Comparison of ENCODE assay signal across 1 cellular context in the genomic region with DNA sequence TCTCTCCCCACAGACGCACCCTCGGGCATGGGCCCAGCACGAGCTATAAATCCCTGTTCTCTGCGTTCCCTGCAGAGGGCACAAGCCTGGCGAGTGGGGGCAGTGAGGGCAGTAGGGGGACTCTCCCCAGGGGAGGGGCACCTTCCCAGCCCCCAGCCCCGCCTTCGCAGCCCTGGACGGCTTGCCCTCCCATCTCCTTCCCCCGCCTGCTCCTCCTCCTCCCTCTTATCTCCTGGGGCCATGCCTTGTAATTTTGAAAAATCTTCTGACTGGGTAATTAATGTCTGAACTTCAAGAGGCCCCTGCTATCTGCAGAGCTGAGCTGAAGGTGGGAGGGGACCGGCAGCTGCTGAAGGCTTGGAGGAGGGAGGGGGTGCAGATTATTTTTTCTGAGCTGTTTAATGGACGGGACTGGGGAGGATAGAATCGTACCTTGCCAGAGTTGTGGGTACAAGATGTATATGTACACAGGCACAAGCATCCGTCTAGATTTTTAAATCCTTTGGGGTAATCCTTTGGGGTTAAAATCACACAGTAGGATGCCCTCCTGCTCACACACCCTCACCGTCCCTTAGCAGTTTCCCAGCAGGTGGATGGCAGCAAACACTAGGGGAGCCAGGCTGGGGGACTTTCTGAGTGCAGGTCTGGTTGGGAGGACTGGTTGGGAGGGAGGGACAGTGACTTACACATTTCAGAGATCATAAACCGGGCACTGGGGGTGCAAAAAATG.
TF ChIP-seq lines count a peak whose summit lies in the region.

No MANE protein-coding gene starts in this region.

TF ChIP-seq in HepG2, 621 proteins besides CTCF, POLR2A, EP300 and RAD21 (continued from another document):
- TF ChIP-seq, protein P1, sequence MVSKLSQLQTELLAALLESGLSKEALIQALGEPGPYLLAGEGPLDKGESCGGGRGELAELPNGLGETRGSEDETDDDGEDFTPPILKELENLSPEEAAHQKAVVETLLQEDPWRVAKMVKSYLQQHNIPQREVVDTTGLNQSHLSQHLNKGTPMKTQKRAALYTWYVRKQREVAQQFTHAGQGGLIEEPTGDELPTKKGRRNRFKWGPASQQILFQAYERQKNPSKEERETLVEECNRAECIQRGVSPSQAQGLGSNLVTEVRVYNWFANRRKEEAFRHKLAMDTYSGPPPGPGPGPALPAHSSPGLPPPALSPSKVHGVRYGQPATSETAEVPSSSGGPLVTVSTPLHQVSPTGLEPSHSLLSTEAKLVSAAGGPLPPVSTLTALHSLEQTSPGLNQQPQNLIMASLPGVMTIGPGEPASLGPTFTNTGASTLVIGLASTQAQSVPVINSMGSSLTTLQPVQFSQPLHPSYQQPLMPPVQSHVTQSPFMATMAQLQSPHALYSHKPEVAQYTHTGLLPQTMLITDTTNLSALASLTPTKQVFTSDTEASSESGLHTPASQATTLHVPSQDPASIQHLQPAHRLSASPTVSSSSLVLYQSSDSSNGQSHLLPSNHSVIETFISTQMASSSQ (IDR thresholded peaks at IDR 0.05; ENCODE audit: low read depth) = no peak
- TF ChIP-seq, protein P1 (CRISPR knock-in tag; IDR thresholded peaks at IDR 0.05; ENCODE audit: borderline replicate concordance) = no peak
- TF ChIP-seq, protein P2, sequence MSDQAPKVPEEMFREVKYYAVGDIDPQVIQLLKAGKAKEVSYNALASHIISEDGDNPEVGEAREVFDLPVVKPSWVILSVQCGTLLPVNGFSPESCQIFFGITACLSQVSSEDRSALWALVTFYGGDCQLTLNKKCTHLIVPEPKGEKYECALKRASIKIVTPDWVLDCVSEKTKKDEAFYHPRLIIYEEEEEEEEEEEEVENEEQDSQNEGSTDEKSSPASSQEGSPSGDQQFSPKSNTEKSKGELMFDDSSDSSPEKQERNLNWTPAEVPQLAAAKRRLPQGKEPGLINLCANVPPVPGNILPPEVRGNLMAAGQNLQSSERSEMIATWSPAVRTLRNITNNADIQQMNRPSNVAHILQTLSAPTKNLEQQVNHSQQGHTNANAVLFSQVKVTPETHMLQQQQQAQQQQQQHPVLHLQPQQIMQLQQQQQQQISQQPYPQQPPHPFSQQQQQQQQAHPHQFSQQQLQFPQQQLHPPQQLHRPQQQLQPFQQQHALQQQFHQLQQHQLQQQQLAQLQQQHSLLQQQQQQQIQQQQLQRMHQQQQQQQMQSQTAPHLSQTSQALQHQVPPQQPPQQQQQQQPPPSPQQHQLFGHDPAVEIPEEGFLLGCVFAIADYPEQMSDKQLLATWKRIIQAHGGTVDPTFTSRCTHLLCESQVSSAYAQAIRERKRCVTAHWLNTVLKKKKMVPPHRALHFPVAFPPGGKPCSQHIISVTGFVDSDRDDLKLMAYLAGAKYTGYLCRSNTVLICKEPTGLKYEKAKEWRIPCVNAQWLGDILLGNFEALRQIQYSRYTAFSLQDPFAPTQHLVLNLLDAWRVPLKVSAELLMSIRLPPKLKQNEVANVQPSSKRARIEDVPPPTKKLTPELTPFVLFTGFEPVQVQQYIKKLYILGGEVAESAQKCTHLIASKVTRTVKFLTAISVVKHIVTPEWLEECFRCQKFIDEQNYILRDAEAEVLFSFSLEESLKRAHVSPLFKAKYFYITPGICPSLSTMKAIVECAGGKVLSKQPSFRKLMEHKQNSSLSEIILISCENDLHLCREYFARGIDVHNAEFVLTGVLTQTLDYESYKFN (CRISPR knock-in tag; conservative IDR thresholded peaks at IDR 0.05) = no peak
- no peak for TF ChIP-seq CBX2 (IDR thresholded peaks at IDR 0.05; ENCODE audit: low read depth, low read length)
- no peak for TF ChIP-seq CBX2 (CRISPR knock-in tag; IDR thresholded peaks at IDR 0.05; ENCODE audit: low read depth)
